Comparison of ENCODE assay signal across 20 cellular contexts in the genomic region with DNA sequence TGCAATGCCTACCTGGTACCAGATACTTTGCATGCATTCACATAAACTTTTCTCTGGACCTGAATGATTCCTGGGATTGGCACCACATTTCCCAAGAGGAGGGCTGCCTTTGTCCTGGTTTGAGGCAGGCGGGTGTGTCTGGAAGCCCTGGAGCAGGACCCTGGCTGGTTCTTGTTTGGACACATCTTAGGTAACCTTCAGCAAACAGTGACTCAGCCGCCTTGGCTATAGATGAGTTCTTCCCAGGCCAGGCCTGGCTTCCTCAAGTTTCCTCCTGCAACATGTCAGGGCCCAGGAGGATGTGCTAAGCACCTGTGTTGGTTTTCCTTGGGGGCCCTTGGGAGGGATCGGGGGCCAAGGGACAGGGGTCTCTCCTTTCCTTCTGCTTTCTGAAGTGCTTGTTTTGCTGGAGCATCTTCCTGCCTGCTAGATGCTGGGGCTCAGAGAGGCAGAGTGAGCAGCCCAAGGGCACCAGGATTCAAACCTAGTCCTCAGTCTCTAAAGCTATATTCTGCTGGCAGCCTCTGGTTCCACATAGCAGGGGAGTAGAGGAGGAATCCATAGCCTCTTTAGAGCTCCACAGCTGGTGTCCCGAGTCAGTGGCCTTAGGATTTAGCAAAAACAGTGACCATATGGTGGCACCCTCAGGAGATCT. TPM values are rescaled to one million over a fixed set of nuclear protein-coding genes. Genes with fewer than 3 reads are reported as not detected.
A peak's percentile ranks its signal among the peaks of the same experiment; 100 is the strongest.
DNase-seq lines count a peak whose midpoint lies in the region; ATAC-seq, FAIRE-seq and TF ChIP-seq lines count a peak whose summit lies in the region.
"Had no signal": no experiment of that assay in that cellular context is flagged by ENCODE, and none has a peak within 500 bp of the region (broad histone marks: within the 10 kb centered on the region; RNA-seq: fewer than 3 reads in every experiment).

No MANE protein-coding gene starts in this region.

- no peaks in the 10 kb centered on the region for H3K9me3 Mint-ChIP-seq in CD8-positive, alpha-beta memory T cell
- H3K9me3 Mint-ChIP-seq: activated CD4-positive, alpha-beta memory T cell treated with anti-CD3 and anti-CD28 coated beads for 36 hours; activated naive CD8-positive, alpha-beta T cell treated with anti-CD3 and anti-CD28 coated beads for 36 hours; activated T-cell treated with anti-CD3 and anti-CD28 coated beads, Interleukin-2, amount 50 U/mL, for 4 hours; CD4-positive, alpha-beta T cell; stimulated activated naive B cell treated with anti-CD40 and anti-IgM and Interleukin-4, amounts not matched to agents 10 μg/mL and 1 μg/mL and 100 μg/mL, for 72 hours had no signal

- peaks cover 8 to 30% of the 10 kb centered on the region in 2 donors for H3K27me3 Mint-ChIP-seq in CD8-positive, alpha-beta memory T cell
- H3K27me3 Mint-ChIP-seq: activated naive CD8-positive, alpha-beta T cell treated with anti-CD3 and anti-CD28 coated beads for 36 hours; CD4-positive, alpha-beta T cell had no signal

- H3K36me3 ChIP-seq in CD8-positive, alpha-beta memory T cell (ENCODE audit: insufficient read depth, low read length), result no peaks in the 10 kb centered on the region

- H3K4me3 Mint-ChIP-seq in CD8-positive, alpha-beta memory T cell, result no peak overlapping the region
- H3K4me3 Mint-ChIP-seq: activated CD4-positive, alpha-beta memory T cell treated with anti-CD3 and anti-CD28 coated beads for 36 hours; activated naive CD8-positive, alpha-beta T cell treated with anti-CD3 and anti-CD28 coated beads for 36 hours; activated T-cell treated with anti-CD3 and anti-CD28 coated beads, Interleukin-2, amount 50 U/mL, for 4 hours; CD4-positive, alpha-beta T cell; stimulated activated naive B cell treated with anti-CD40 and anti-IgM and Interleukin-4, amounts not matched to agents 10 μg/mL and 1 μg/mL and 100 μg/mL, for 72 hours had no signal

- POLR2A ChIA-PET in CD8-positive, alpha-beta memory T cell (lab: Charles Lee), result no interaction called here

- no peak for TF ChIP-seq CTCF in coronary artery (IDR thresholded peaks at IDR 0.05)

- ATAC-seq in left colon, result peak; percentile 84
- ATAC-seq: activated T-cell treated with anti-CD3 and anti-CD28 coated beads, Interleukin-2, amount 50 U/mL, for 4 hours; stimulated activated naive B cell treated with anti-CD40 and anti-IgM and Interleukin-4, amounts not matched to agents 10 μg/mL and 1 μg/mL and 100 μg/mL, for 72 hours had no signal

- FAIRE-seq in urothelium cell line (lab: Jason Lieb, UNC), result no peak

- no peaks in the 10 kb centered on the region for H3K36me3 Mint-ChIP-seq in CD8-positive, alpha-beta memory T cell
- H3K36me3 Mint-ChIP-seq: activated CD4-positive, alpha-beta memory T cell treated with anti-CD3 and anti-CD28 coated beads for 36 hours; activated naive CD8-positive, alpha-beta T cell treated with anti-CD3 and anti-CD28 coated beads for 36 hours; stimulated activated naive B cell treated with anti-CD40 and anti-IgM and Interleukin-4, amounts not matched to agents 10 μg/mL and 1 μg/mL and 100 μg/mL, for 72 hours had no signal

- no peaks in the 10 kb centered on the region for H3K9me3 ChIP-seq in CD8-positive, alpha-beta memory T cell (ENCODE audit: low read length)

- in situ Hi-C loops in T47D (cut with HindIII; ENCODE audit: low pct_unique_long_range_greater_than_20kb, low sequenced_read_pairs), result no loop called here

- CTCF ChIA-PET in CD8-positive, alpha-beta memory T cell (lab: Charles Lee), result no interaction called here

- H3K4me1 Mint-ChIP-seq in CD8-positive, alpha-beta memory T cell, result no peaks in the 10 kb centered on the region
- H3K4me1 Mint-ChIP-seq: stimulated activated naive B cell treated with anti-CD40 and anti-IgM and Interleukin-4, amounts not matched to agents 10 μg/mL and 1 μg/mL and 100 μg/mL, for 72 hours had no signal

- H3K27me3 ChIP-seq in CD8-positive, alpha-beta memory T cell (ENCODE audit: insufficient read depth, low read length, poor library complexity, severe bottlenecking), result no peaks in the 10 kb centered on the region

- no peak overlapping the region for H3K27ac ChIP-seq in CD8-positive, alpha-beta memory T cell (ENCODE audit: low read depth, low read length)
- H3K27ac ChIP-seq in coronary artery, result no peak overlapping the region

- no peak overlapping the region for H3K27ac Mint-ChIP-seq in CD8-positive, alpha-beta memory T cell
- H3K27ac Mint-ChIP-seq: activated CD4-positive, alpha-beta memory T cell treated with anti-CD3 and anti-CD28 coated beads for 36 hours; activated naive CD8-positive, alpha-beta T cell treated with anti-CD3 and anti-CD28 coated beads for 36 hours; CD4-positive, alpha-beta T cell; stimulated activated naive B cell treated with anti-CD40 and anti-IgM and Interleukin-4, amounts not matched to agents 10 μg/mL and 1 μg/mL and 100 μg/mL, for 72 hours had no signal

- peaks cover 16% of the 10 kb centered on the region for H3K4me1 ChIP-seq in CD8-positive, alpha-beta memory T cell (ENCODE audit: insufficient read depth, low read length)

- no peak overlapping the region for H3K4me3 ChIP-seq in CD8-positive, alpha-beta memory T cell (ENCODE audit: low read length)
- no peak overlapping the region for H3K4me3 ChIP-seq in coronary artery

- peak; percentile 33 for DNase-seq in SIG-M5 treated with dmso at 0.1 percent for 504 hours (lab: John Stamatoyannopoulos, UW; ENCODE audit: unreplicated experiment)
- DNase-seq in SIG-M5 (lab: John Stamatoyannopoulos, UW), result no peak
- DNase-seq in T47D (ENCODE audit: low read depth in 1 of 2, low spot score in 1 of 2), result peak; percentile 52 to 89
- peak; percentile 27 to 72 for DNase-seq in left colon
- peak; percentile 75 for DNase-seq in urothelium cell line (ENCODE audit: low spot score)
- no peak for DNase-seq in CD8-positive, alpha-beta memory T cell
- DNase-seq in coronary artery (ENCODE audit: low spot score), result no peak
- no peak for DNase-seq in activated CD4-positive, alpha-beta T cell treated with anti-CD3 and anti-CD28 coated beads, Interleukin-2, amount 50 U/mL, for 1 hour
- DNase-seq: ACHN; activated CD4-positive, alpha-beta memory T cell treated with anti-CD3 and anti-CD28 coated beads for 36 hours; activated naive CD8-positive, alpha-beta T cell treated with anti-CD3 and anti-CD28 coated beads for 36 hours; activated T-cell treated with anti-CD3 and anti-CD28 coated beads, Interleukin-2, amount 50 U/mL, for 4 hours; CD4-positive, alpha-beta T cell; effector CD4-positive, alpha-beta T cell; KBM-7; NCI-H1417; NCI-H510A; posterior cingulate gyrus; stimulated activated naive B cell treated with anti-CD40 and anti-IgM and Interleukin-4, amounts not matched to agents 10 μg/mL and 1 μg/mL and 100 μg/mL, for 72 hours had no signal

- intact Hi-C loops in left colon (cut with DNase I, micrococcal nuclease), result no loop called here

RNA-seq across cellular contexts. Expression of a gene that starts 38.2 kb away (rescaled TPM):
- not detected for total RNA-seq in left colon
- total RNA-seq in CD8-positive, alpha-beta memory T cell, result not detected
- polyA plus RNA-seq in CD8-positive, alpha-beta memory T cell, result not detected
- total RNA-seq: activated CD4-positive, alpha-beta memory T cell treated with anti-CD3 and anti-CD28 coated beads for 36 hours; activated naive CD8-positive, alpha-beta T cell treated with anti-CD3 and anti-CD28 coated beads for 36 hours; activated T-cell treated with anti-CD3 and anti-CD28 coated beads, Interleukin-2, amount 50 U/mL, for 4 hours; CD4-positive, alpha-beta T cell; liver had no signal
- polyA plus RNA-seq: liver had no signal

Comparison
In these comparisons a context has a peak if more than half of its experiments do, and no peak if none do; other contexts are left out.
1. DNase-seq: peak in SIG-M5 treated with dmso at 0.1 percent for 504 hours (single experiment), T47D (2 of 2), left colon (2 of 2) and urothelium cell line (single experiment); none in SIG-M5 (single experiment), CD8-positive, alpha-beta memory T cell (0 of 5), coronary artery (single experiment) and activated CD4-positive, alpha-beta T cell treated with anti-CD3 and anti-CD28 coated beads, Interleukin-2, amount 50 U/mL, for 1 hour (single experiment).